ENCODE assay signal across 29 cellular contexts in the genomic region with DNA sequence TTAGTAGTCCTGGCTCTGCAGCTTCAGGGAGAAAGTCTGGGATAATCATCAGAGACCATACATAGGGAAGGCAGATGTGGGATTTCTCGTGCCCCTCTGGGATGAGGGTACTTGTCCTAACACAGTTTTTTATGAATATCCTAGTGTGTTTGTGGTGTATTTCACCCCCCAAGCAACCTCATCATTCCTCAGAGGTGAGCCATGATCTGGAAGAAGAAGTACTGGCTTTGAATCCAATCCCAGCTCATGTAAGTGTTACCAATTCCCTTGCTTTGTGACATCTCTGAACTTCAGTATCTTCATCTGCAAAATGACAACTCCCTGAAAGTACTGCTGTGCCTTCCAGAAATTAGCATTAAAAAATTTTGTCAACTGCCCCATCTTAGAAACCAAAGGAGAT.
"Had no signal": no experiment of that assay in that cellular context is flagged by ENCODE, and none has a peak within 500 bp of the region (broad histone marks: within the 10 kb centered on the region; RNA-seq: fewer than 3 reads in every experiment).

No MANE protein-coding gene starts in this region.

- ATAC-seq: heart right ventricle; left lobe of liver; left ventricle myocardium superior; lower lobe of right lung; mucosa of descending colon; naive thymus-derived CD4-positive, alpha-beta T cell; right cardiac atrium; sciatic nerve; stimulated activated naive B cell treated with anti-CD40 and anti-IgM and Interleukin-4, amounts not matched to agents 10 μg/mL and 1 μg/mL and 100 μg/mL, for 72 hours; stimulated activated naive CD8-positive, alpha-beta T cell treated with anti-CD3 and anti-CD28 coated beads, Interleukin-15, Interleukin-2, amounts not matched to agents 100 U/mL and 50 U/mL, for 24 hours; upper lobe of right lung had no signal

- H2AFZ ChIP-seq: hepatocyte had no signal

- DNase-seq: heart right ventricle; islet precursor cell; left ventricle myocardium superior; lower lobe of right lung; mammary epithelial cell; mesendoderm; midbrain; mucosa of descending colon; naive thymus-derived CD4-positive, alpha-beta T cell; ovary; retina; right cardiac atrium; stimulated activated CD4-positive, alpha-beta T cell treated with anti-CD3 and anti-CD28 coated beads, Interleukin-12 subunit alpha, Interleukin-12 subunit beta, amount 100 ng/mL, for 4 hours; stimulated activated CD4-positive, alpha-beta T cell treated with anti-CD3 and anti-CD28 coated beads, Interleukin-15, amount 100 ng/mL, for 24 hours; stimulated activated CD4-positive, alpha-beta T cell treated with anti-CD3 and anti-CD28 coated beads, Interleukin-2, amount 100 ng/mL, for 24 hours; stimulated activated CD4-positive, alpha-beta T cell treated with anti-CD3 and anti-CD28 coated beads, Interleukin-4, amount 100 ng/mL, for 1 hour; stimulated activated naive B cell treated with anti-CD40 and anti-IgM and Interleukin-4, amounts not matched to agents 10 μg/mL and 1 μg/mL and 100 μg/mL, for 72 hours; stimulated activated naive CD8-positive, alpha-beta T cell treated with anti-CD3 and anti-CD28 coated beads, Interleukin-15, Interleukin-2, amounts not matched to agents 100 U/mL and 50 U/mL, for 24 hours; stomach; testis; thyroid gland; transverse colon; upper lobe of right lung had no signal

- H3K36me3 ChIP-seq: heart right ventricle, lower lobe of right lung, ovary, prostate gland, stomach, thyroid gland, transverse colon, upper lobe of right lung had no signal

- H3K4me3 Mint-ChIP-seq: naive thymus-derived CD4-positive, alpha-beta T cell; natural killer cell treated with Interleukin-12 subunit alpha and Interleukin-12 subunit beta and Interleukin-15 and Interleukin-18, amount 100 ng/mL, for 72 hours; stimulated activated naive B cell treated with anti-CD40 and anti-IgM and Interleukin-4, amounts not matched to agents 10 μg/mL and 1 μg/mL and 100 μg/mL, for 72 hours had no signal

- H3K27me3 ChIP-seq: heart right ventricle, hepatocyte, ovary, testis, thyroid gland, upper lobe of right lung had no signal

- H3K4me3 ChIP-seq: heart right ventricle, hepatocyte, lower lobe of right lung, mucosa of descending colon, ovary, prostate gland, skin epidermis, stomach, testis, thyroid gland, transverse colon, upper lobe of right lung had no signal

- H3K4me1 ChIP-seq: lower lobe of right lung, prostate gland, testis, transverse colon, upper lobe of right lung had no signal

- H3K9me3 Mint-ChIP-seq: natural killer cell treated with Interleukin-12 subunit alpha and Interleukin-12 subunit beta and Interleukin-15 and Interleukin-18, amount 100 ng/mL, for 72 hours had no signal

- H3K27ac ChIP-seq: heart right ventricle, hepatocyte, lower lobe of right lung, ovary, prostate gland, skin epidermis, stomach, testis, thyroid gland, transverse colon, upper lobe of right lung had no signal

- H3K9me3 ChIP-seq: heart right ventricle, lower lobe of right lung, mucosa of descending colon, ovary, prostate gland, stomach, testis, thyroid gland, transverse colon, upper lobe of right lung had no signal

- H3K4me1 Mint-ChIP-seq: naive thymus-derived CD4-positive, alpha-beta T cell; stimulated activated naive B cell treated with anti-CD40 and anti-IgM and Interleukin-4, amounts not matched to agents 10 μg/mL and 1 μg/mL and 100 μg/mL, for 72 hours had no signal

- H3K27ac Mint-ChIP-seq: naive thymus-derived CD4-positive, alpha-beta T cell; natural killer cell treated with Interleukin-12 subunit alpha and Interleukin-12 subunit beta and Interleukin-15 and Interleukin-18, amount 100 ng/mL, for 72 hours; stimulated activated naive B cell treated with anti-CD40 and anti-IgM and Interleukin-4, amounts not matched to agents 10 μg/mL and 1 μg/mL and 100 μg/mL, for 72 hours had no signal

- H3K4me2 ChIP-seq: hepatocyte had no signal

- H3K36me3 Mint-ChIP-seq: naive thymus-derived CD4-positive, alpha-beta T cell; natural killer cell treated with Interleukin-12 subunit alpha and Interleukin-12 subunit beta and Interleukin-15 and Interleukin-18, amount 100 ng/mL, for 72 hours; stimulated activated naive B cell treated with anti-CD40 and anti-IgM and Interleukin-4, amounts not matched to agents 10 μg/mL and 1 μg/mL and 100 μg/mL, for 72 hours had no signal
